ENCODE assay signal across 21 cellular contexts in the genomic region with DNA sequence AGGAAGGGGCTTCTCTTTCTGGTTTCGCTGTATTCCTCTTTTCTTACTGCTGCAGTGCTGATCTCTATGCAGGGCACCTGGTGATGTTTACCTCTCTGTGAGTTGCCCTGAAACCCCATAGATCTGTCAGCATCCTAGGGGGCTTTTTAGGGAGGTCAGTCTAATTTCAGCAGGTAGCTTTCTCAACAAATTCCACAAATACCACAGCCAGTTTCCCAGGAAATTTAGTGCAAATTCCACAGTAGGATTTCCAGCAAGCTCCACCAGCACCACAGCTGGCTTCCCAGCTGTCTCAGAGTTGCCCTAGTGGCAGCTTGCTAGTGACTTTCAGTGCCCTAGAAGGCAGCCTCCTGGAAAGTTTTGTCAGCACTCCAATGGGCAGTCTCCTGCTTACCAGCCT.
A peak's percentile ranks its signal among the peaks of the same experiment; 100 is the strongest.
DNase-seq lines count a peak whose midpoint lies in the region; ATAC-seq and TF ChIP-seq lines count a peak whose summit lies in the region.
"Had no signal": no experiment of that assay in that cellular context is flagged by ENCODE, and none has a peak within 500 bp of the region (broad histone marks: within the 10 kb centered on the region; RNA-seq: fewer than 3 reads in every experiment).

No MANE protein-coding gene starts in this region.

- no peaks in the 10 kb centered on the region for H3K4me1 Mint-ChIP-seq in neural progenitor cell

- H3K27me3 ChIP-seq in H7 (ENCODE audit: control insufficient read depth, insufficient read depth, low read length) (no peaks in the 10 kb centered on the region), neural progenitor cell (no peaks in the 10 kb centered on the region)
- H3K27me3 ChIP-seq: BLaER1 treated with 17β-estradiol and CSF1 and Interleukin-3, amounts not matched to agents 10 nM and 100 nM had no signal

- no peak for ATAC-seq in HG02981 (IDR thresholded peaks at IDR 0.05; ENCODE audit: unreplicated experiment)
- no peak for ATAC-seq in HG03135 (IDR thresholded peaks at IDR 0.05; ENCODE audit: unreplicated experiment)
- ATAC-seq: CD8-positive, alpha-beta T cell had no signal

- peaks cover 2% of the 10 kb centered on the region for H3K27me3 Mint-ChIP-seq in neural progenitor cell (ENCODE audit: insufficient read depth, low read depth)

- no peaks in the 10 kb centered on the region for H3K4me1 ChIP-seq in neural progenitor cell
- H3K4me1 ChIP-seq: BLaER1 treated with 17β-estradiol and CSF1 and Interleukin-3, amounts not matched to agents 10 nM and 100 nM; HAP-1 had no signal

- no peak overlapping the region for H2AFZ ChIP-seq in neural progenitor cell (replicated peaks)

- H3K27ac ChIP-seq in neural progenitor cell: peak overlapping the region; percentile 84
- H3K27ac ChIP-seq: BLaER1 treated with 17β-estradiol and CSF1 and Interleukin-3, amounts not matched to agents 10 nM and 100 nM had no signal

- H3K4me2 ChIP-seq in neural progenitor cell: no peak overlapping the region
- H3K4me2 ChIP-seq: BLaER1 treated with 17β-estradiol and CSF1 and Interleukin-3, amounts not matched to agents 10 nM and 100 nM had no signal

- H3K9ac ChIP-seq in neural progenitor cell: no peak overlapping the region
- H3K9ac ChIP-seq: BLaER1 treated with 17β-estradiol and CSF1 and Interleukin-3, amounts not matched to agents 10 nM and 100 nM had no signal

- no peaks in the 10 kb centered on the region for H3K36me3 ChIP-seq in H7 (replicated peaks; ENCODE audit: control insufficient read depth, insufficient read depth, low read length)
- H3K36me3 ChIP-seq in neural progenitor cell: no peaks in the 10 kb centered on the region
- H3K36me3 ChIP-seq: BLaER1 treated with 17β-estradiol and CSF1 and Interleukin-3, amounts not matched to agents 10 nM and 100 nM; HAP-1 had no signal

- DNase-seq in H7 (peak; percentile 12), NCI-H226 (peak; percentile 20), glomerular visceral epithelial cell (ENCODE audit: extremely low spot score) (peak; percentile 14), neural progenitor cell (ENCODE audit: low spot score) (peak; percentile 57), mucosa of gallbladder (ENCODE audit: low spot score) (no peak), KG1 (lab: John Stamatoyannopoulos, UW) (no peak)
- DNase-seq: ACHN; CD8-positive, alpha-beta T cell; GDM1; Kasumi-1; NCI-H1417 treated with DMSO at 0.1 percent for 48 hours; NCI-H187; NCI-H2227 treated with DMSO at 0.1 percent for 48 hours; NCI-H510A treated with DMSO at 0.1 percent for 48 hours; NCI-H82; Right ventricle myocardium superior had no signal

- H3F3A ChIP-seq in neural progenitor cell (ENCODE audit: low read depth): peaks cover 3% of the 10 kb centered on the region

- peaks cover 2% of the 10 kb centered on the region for H3K9me3 Mint-ChIP-seq in neural progenitor cell

- no peaks in the 10 kb centered on the region for H3K36me3 Mint-ChIP-seq in neural progenitor cell
- H3K36me3 Mint-ChIP-seq: CD8-positive, alpha-beta T cell had no signal

- TF ChIP-seq CTCF in neural progenitor cell (IDR thresholded peaks at IDR 0.05): peak; percentile 19

- no peak overlapping the region for H3K4me3 Mint-ChIP-seq in neural progenitor cell
- H3K4me3 Mint-ChIP-seq: CD8-positive, alpha-beta T cell; T-helper 1 cell treated with Interleukin-12 subunit alpha and Interleukin-12 subunit beta and Interleukin-4 antibody, amounts not matched to agents 30 μg/mL and 1 μg/mL, for 36 hours had no signal

- no peaks in the 10 kb centered on the region for H4K20me1 ChIP-seq in neural progenitor cell (ENCODE audit: low read depth)
- H4K20me1 ChIP-seq: BLaER1 treated with 17β-estradiol and CSF1 and Interleukin-3, amounts not matched to agents 10 nM and 100 nM had no signal

- no peaks in the 10 kb centered on the region for H3K9me3 ChIP-seq in neural progenitor cell (ENCODE audit: low read depth)
- H3K9me3 ChIP-seq: HAP-1 had no signal

- H3K79me2 ChIP-seq in neural progenitor cell (ENCODE audit: low read depth): no peaks in the 10 kb centered on the region

- no peak overlapping the region for H3K27ac Mint-ChIP-seq in neural progenitor cell
- H3K27ac Mint-ChIP-seq: CD8-positive, alpha-beta T cell; T-helper 1 cell treated with Interleukin-12 subunit alpha and Interleukin-12 subunit beta and Interleukin-4 antibody, amounts not matched to agents 30 μg/mL and 1 μg/mL, for 36 hours had no signal

- H3K4me3 ChIP-seq in H7 (ENCODE audit: insufficient read depth, low read depth, low read length) (no peak overlapping the region), neural progenitor cell (no peak overlapping the region)
- H3K4me3 ChIP-seq: BLaER1 treated with 17β-estradiol and CSF1 and Interleukin-3, amounts not matched to agents 10 nM and 100 nM; HAP-1 had no signal

Comparison
In these comparisons a context has a peak if more than half of its experiments do, and no peak if none do; other contexts are left out.
1. DNase-seq: peak in H7 (single experiment), NCI-H226 (single experiment), glomerular visceral epithelial cell (single experiment) and neural progenitor cell (single experiment); none in mucosa of gallbladder (single experiment) and KG1 (single experiment).